In genomic region chr1:3350441-3351261, GRCh38 we compare ENCODE assay signal across 18 cellular contexts.
DNase-seq lines count a peak whose midpoint lies in the region; ATAC-seq and TF ChIP-seq lines count a peak whose summit lies in the region.
"Had no signal": no experiment of that assay in that cellular context is flagged by ENCODE, and none has a peak within 500 bp of the region (broad histone marks: within the 10 kb centered on the region; RNA-seq: fewer than 3 reads in every experiment).

No MANE protein-coding gene starts in this region.

- peak overlapping the region; percentile 85 for H3K27ac Mint-ChIP-seq in chondrocyte (ENCODE audit: unreplicated experiment)
- H3K27ac Mint-ChIP-seq: activated CD8-positive, alpha-beta T cell treated with anti-CD3 and anti-CD28 coated beads, Interleukin-2, amount 10 ng/mL, durations not matched to agents 7 days and 5 days; activated naive CD4-positive, alpha-beta T cell treated with anti-CD3 and anti-CD28 coated beads, Interleukin-2, amount 50 U/mL, for 72 hours; GM23338; stimulated activated naive CD8-positive, alpha-beta T cell treated with anti-CD3 and anti-CD28 coated beads, Interleukin-15, Interleukin-2, amounts not matched to agents 100 ng/mL and 50 ng/mL, for 24 hours had no signal

- WGBS in right cardiac atrium, result 32% methylated on average over 20 of the region's 20 CpGs
- 63 to 70% methylated on average over 20 of the region's 20 CpGs for WGBS in sigmoid colon, 2 donors

- peak; percentile 72 for TF ChIP-seq CTCF in chondrocyte (IDR thresholded peaks at IDR 0.05)
- TF ChIP-seq CTCF in sigmoid colon (IDR thresholded peaks at IDR 0.05), result peak; percentile 14 to 47 (median 27)

- no peak for TF ChIP-seq EP300 in sigmoid colon (IDR thresholded peaks at IDR 0.05)

- ATAC-seq in right cardiac atrium (peak in 1 of 2 donors; percentile 36), HG03432 (IDR thresholded peaks at IDR 0.05; ENCODE audit: unreplicated experiment) (no peak), GM21825 (IDR thresholded peaks at IDR 0.05; ENCODE audit: unreplicated experiment) (no peak)
- ATAC-seq: activated CD8-positive, alpha-beta T cell treated with anti-CD3 and anti-CD28 coated beads, Interleukin-2, amount 10 ng/mL, durations not matched to agents 7 days and 5 days; activated naive CD4-positive, alpha-beta T cell treated with anti-CD3 and anti-CD28 coated beads, Interleukin-2, amount 50 U/mL, for 72 hours had no signal

- peaks cover 46% of the 10 kb centered on the region for H3K4me1 Mint-ChIP-seq in chondrocyte (ENCODE audit: low read depth)

- H3K27me3 ChIP-seq in right cardiac atrium (ENCODE audit: control insufficient read depth, insufficient read depth) (no peaks in the 10 kb centered on the region), sigmoid colon (no peaks in the 10 kb centered on the region), HAP-1 (ENCODE audit: low read depth) (no peaks in the 10 kb centered on the region)

- H3K27ac ChIP-seq in right cardiac atrium (ENCODE audit: low read length), result peak overlapping the region; percentile 57
- H3K27ac ChIP-seq in sigmoid colon, result peak overlapping the region; percentile 92 to 95 (median 94)
- H3K27ac ChIP-seq: BLaER1 had no signal

- H3K36me3 ChIP-seq in sigmoid colon (no peaks in the 10 kb centered on the region), HAP-1 (replicated peaks) (no peaks in the 10 kb centered on the region)
- H3K36me3 ChIP-seq: BLaER1 had no signal

- H3K4me1 ChIP-seq in right cardiac atrium (ENCODE audit: control insufficient read depth, insufficient read depth, low read length) (peaks cover 10% of the 10 kb centered on the region), sigmoid colon (peaks cover 0 to 50% (median 46%) of the 10 kb centered on the region in 4 donors), HAP-1 (no peaks in the 10 kb centered on the region)

- H3K4me3 Mint-ChIP-seq in chondrocyte (ENCODE audit: unreplicated experiment), result no peak overlapping the region
- H3K4me3 Mint-ChIP-seq: activated CD8-positive, alpha-beta T cell treated with anti-CD3 and anti-CD28 coated beads, Interleukin-2, amount 10 ng/mL, durations not matched to agents 7 days and 5 days; GM23338; stimulated activated naive CD8-positive, alpha-beta T cell treated with anti-CD3 and anti-CD28 coated beads, Interleukin-15, Interleukin-2, amounts not matched to agents 100 ng/mL and 50 ng/mL, for 24 hours had no signal

- in situ Hi-C loops in HAP-1 (cut with MboI; ENCODE audit: low sequenced_read_pairs), result no loop called here

- H3K9me3 Mint-ChIP-seq in chondrocyte (ENCODE audit: low read depth), result no peaks in the 10 kb centered on the region
- H3K9me3 Mint-ChIP-seq: activated naive CD4-positive, alpha-beta T cell treated with anti-CD3 and anti-CD28 coated beads, Interleukin-2, amount 50 U/mL, for 72 hours; GM23338; nephron; stimulated activated naive CD8-positive, alpha-beta T cell treated with anti-CD3 and anti-CD28 coated beads, Interleukin-15, Interleukin-2, amounts not matched to agents 100 ng/mL and 50 ng/mL, for 24 hours had no signal

- H3K9me3 ChIP-seq in right cardiac atrium (ENCODE audit: control insufficient read depth, low read length), result no peaks in the 10 kb centered on the region
- no peaks in the 10 kb centered on the region for H3K9me3 ChIP-seq in sigmoid colon
- no peaks in the 10 kb centered on the region for H3K9me3 ChIP-seq in HAP-1
- H3K9me3 ChIP-seq: BLaER1 had no signal

- peak; percentile 34 for DNase-seq in ELF-1 (ENCODE audit: low read depth, low spot score)
- DNase-seq in chondrocyte (ENCODE audit: low spot score), result no peak
- peak; percentile 52 to 83 (median 81) for DNase-seq in right cardiac atrium
- peak; percentile 81 for DNase-seq in sigmoid colon
- no peak for DNase-seq in ecto neural progenitor cell (ENCODE audit: low spot score)
- no peak for DNase-seq in HAP-1 (ENCODE audit: low spot score in 2 of 2)
- DNase-seq: activated CD8-positive, alpha-beta T cell treated with anti-CD3 and anti-CD28 coated beads, Interleukin-2, amount 10 ng/mL, durations not matched to agents 7 days and 5 days; IMR-90; NCI-H187 treated with DMSO at 0.1 percent for 48 hours; stimulated activated CD4-positive, alpha-beta T cell treated with anti-CD3 and anti-CD28 coated beads, Interleukin-2, amount 100 ng/mL, for 24 hours; T-helper 9 cell had no signal

- H3K4me3 ChIP-seq in right cardiac atrium (ENCODE audit: low read length) (no peak overlapping the region), sigmoid colon (no peak overlapping the region), HAP-1 (no peak overlapping the region)
- H3K4me3 ChIP-seq: BLaER1, GM23338 had no signal

- intact Hi-C loops in right cardiac atrium (cut with DNase I), result no loop called here
- intact Hi-C loops in sigmoid colon (cut with DNase I), result no loop called here

- no peaks in the 10 kb centered on the region for H3K27me3 Mint-ChIP-seq in chondrocyte (ENCODE audit: low read depth)

- H3K36me3 Mint-ChIP-seq in chondrocyte (ENCODE audit: low read depth), result no peaks in the 10 kb centered on the region
- H3K36me3 Mint-ChIP-seq: activated naive CD4-positive, alpha-beta T cell treated with anti-CD3 and anti-CD28 coated beads, Interleukin-2, amount 50 U/mL, for 72 hours had no signal

- TF ChIP-seq POLR2A in sigmoid colon (IDR thresholded peaks at IDR 0.05), result no peak

Comparison
In these comparisons a context has a peak if more than half of its experiments do, and no peak if none do; other contexts are left out.
1. DNase-seq: peak in ELF-1 (single experiment), right cardiac atrium (3 of 3) and sigmoid colon (single experiment); none in chondrocyte (single experiment), ecto neural progenitor cell (single experiment) and HAP-1 (0 of 2).